In genomic region chr2:11773111-11773510, GRCh38 we compare ENCODE assay signal across 19 cellular contexts.
"Had no signal": no experiment of that assay in that cellular context is flagged by ENCODE, and none has a peak within 500 bp of the region (broad histone marks: within the 10 kb centered on the region; RNA-seq: fewer than 3 reads in every experiment).

No MANE protein-coding gene starts in this region.

- H3K9me3 ChIP-seq: adrenal gland, esophagus squamous epithelium, suprapubic skin had no signal

- H3K4me1 Mint-ChIP-seq: nephron had no signal

- H3K27ac ChIP-seq: coronary artery, esophagus squamous epithelium, hepatocyte, RWPE1, skin epidermis, suprapubic skin had no signal

- DNase-seq: activated CD4-positive, alpha-beta T cell treated with anti-CD3 and anti-CD28 coated beads, Interleukin-2, amount 50 U/mL, for 4 hours; activated gamma-delta T cell; caudate nucleus; effector CD4-positive, alpha-beta T cell; esophagus squamous epithelium; occipital lobe; stimulated activated CD4-positive, alpha-beta T cell treated with anti-CD3 and anti-CD28 coated beads, Interleukin-15, amount 100 ng/mL, for 24 hours; stimulated activated CD4-positive, alpha-beta T cell treated with anti-CD3 and anti-CD28 coated beads, Interleukin-4, amount 100 ng/mL, for 1 hour; T-helper 9 cell had no signal

- H3K27me3 ChIP-seq: adrenal gland, esophagus squamous epithelium, hepatocyte, suprapubic skin had no signal

- H3K4me3 ChIP-seq: adrenal gland, coronary artery, esophagus squamous epithelium, hepatocyte, skin epidermis, suprapubic skin had no signal

- H3K4me1 ChIP-seq: suprapubic skin had no signal

- H3K4me3 Mint-ChIP-seq: nephron; stimulated activated naive CD8-positive, alpha-beta T cell treated with anti-CD3 and anti-CD28 coated beads, Interleukin-15, Interleukin-2, amounts not matched to agents 100 ng/mL and 50 ng/mL, for 24 hours; type B pancreatic cell had no signal

- H3K27me3 Mint-ChIP-seq: stimulated activated naive CD8-positive, alpha-beta T cell treated with anti-CD3 and anti-CD28 coated beads, Interleukin-15, Interleukin-2, amounts not matched to agents 100 ng/mL and 50 ng/mL, for 24 hours; type B pancreatic cell had no signal

- ATAC-seq: left lobe of liver had no signal

- H3K4me2 ChIP-seq: hepatocyte had no signal

- H2AFZ ChIP-seq: hepatocyte had no signal

- H3K9me3 Mint-ChIP-seq: nephron; stimulated activated naive CD8-positive, alpha-beta T cell treated with anti-CD3 and anti-CD28 coated beads, Interleukin-15, Interleukin-2, amounts not matched to agents 100 ng/mL and 50 ng/mL, for 24 hours; type B pancreatic cell had no signal

- H3K27ac Mint-ChIP-seq: nephron, type B pancreatic cell had no signal
